Comparison of ENCODE assay signal across 14 cellular contexts in genomic region chr3:193945126-193945525, GRCh38.
"Had no signal": no experiment of that assay in that cellular context is flagged by ENCODE, and none has a peak within 500 bp of the region (broad histone marks: within the 10 kb centered on the region; RNA-seq: fewer than 3 reads in every experiment).

No MANE protein-coding gene starts in this region.

- H3K4me3 ChIP-seq: dorsolateral prefrontal cortex, pancreas, suprapubic skin had no signal

- H3K36me3 ChIP-seq: pancreas, suprapubic skin had no signal

- H3K4me1 ChIP-seq: pancreas had no signal

- H3K9me3 ChIP-seq: pancreas, suprapubic skin had no signal

- H3K27ac ChIP-seq: dorsolateral prefrontal cortex, epithelial cell of prostate, pancreas, suprapubic skin, VCaP had no signal

- H3K27me3 ChIP-seq: pancreas, suprapubic skin had no signal

- DNase-seq: activated CD4-positive, alpha-beta memory T cell treated with anti-CD3 and anti-CD28 coated beads for 36 hours; activated CD8-positive, alpha-beta memory T cell treated with anti-CD3 and anti-CD28 coated beads, Interleukin-2, amount 10 ng/mL, durations not matched to agents 7 days and 5 days; caudate nucleus; dorsolateral prefrontal cortex; endodermal cell; hypothalamus; naive thymus-derived CD4-positive, alpha-beta T cell; pancreas; stimulated activated CD4-positive, alpha-beta T cell treated with anti-CD3 and anti-CD28 coated beads, Interleukin-12 subunit alpha, Interleukin-12 subunit beta, amount 100 ng/mL, for 4 hours; stimulated activated CD4-positive, alpha-beta T cell treated with anti-CD3 and anti-CD28 coated beads, Interleukin-1b, Interleukin-23, amount 100 ng/mL, for 48 hours; T-helper 2 cell had no signal
